Comparison of ENCODE assay signal across 1 cellular context in genomic region chr2:188949046-188949818, GRCh38.
TF ChIP-seq lines count a peak whose summit lies in the region.

No MANE protein-coding gene starts in this region.

TF ChIP-seq in HepG2, 621 proteins besides CTCF, POLR2A, EP300 and RAD21:
- TF ChIP-seq ZNF512 (CRISPR knock-in tag; IDR thresholded peaks at IDR 0.05) (no peak), ZNF772 (CRISPR knock-in tag; IDR thresholded peaks at IDR 0.05) (no peak), PCBP2 (optimal IDR thresholded peaks at IDR 0.05; ENCODE audit: low read depth, low read length, poor library complexity, severe bottlenecking) (no peak), SNAI1 (CRISPR knock-in tag; IDR thresholded peaks at IDR 0.05; ENCODE audit: borderline replicate concordance) (no peak), CENPBD1 (CRISPR knock-in tag; IDR thresholded peaks at IDR 0.05; ENCODE audit: borderline replicate concordance, low read depth) (no peak), ZNF780A (CRISPR knock-in tag; IDR thresholded peaks at IDR 0.05) (no peak), HMG20B (CRISPR knock-in tag; conservative IDR thresholded peaks at IDR 0.05) (no peak), ZNF496 (CRISPR knock-in tag; IDR thresholded peaks at IDR 0.05; ENCODE audit: insufficient replicate concordance) (no peak), ZNF75D (CRISPR knock-in tag; IDR thresholded peaks at IDR 0.05; ENCODE audit: borderline replicate concordance) (no peak), TCF12 (IDR thresholded peaks at IDR 0.05) (no peak), TCF12 (CRISPR knock-in tag; IDR thresholded peaks at IDR 0.05) (no peak), GPBP1L1 (CRISPR knock-in tag; IDR thresholded peaks at IDR 0.05) (no peak), IKZF4 (CRISPR knock-in tag; IDR thresholded peaks at IDR 0.05; ENCODE audit: borderline replicate concordance, low read depth, not compliant biosample characterization) (no peak), ZFP36L1 (CRISPR knock-in tag; IDR thresholded peaks at IDR 0.05) (no peak)
TF ChIP-seq in HepG2: peak in this region for 0.
